In genomic region chr11:73136722-73137121, GRCh38 we compare ENCODE assay signal across 6 cellular contexts. TPM values are rescaled to one million over a fixed set of nuclear protein-coding genes. Genes with fewer than 3 reads are reported as not detected.
DNase-seq lines count a peak whose midpoint lies in the region; ATAC-seq, FAIRE-seq and TF ChIP-seq lines count a peak whose summit lies in the region.
"Not testable (repeated sequence)": the region's sequence is repeated elsewhere in the genome, so short reads cannot be mapped to it uniquely, and the experiment has no call there.

No MANE protein-coding gene starts in this region.

- H3K36me3 ChIP-seq in OCI-LY3 (replicated peaks; ENCODE audit: low read depth, low read length), result peaks cover 80% of the 10 kb centered on the region
- peaks cover 6 to 39% of the 10 kb centered on the region in 2 experiments for H3K36me3 ChIP-seq in HepG2 (replicated peaks in 1 of 2; ENCODE audit: control insufficient read depth in 1 of 2, insufficient read depth in 2 of 2, low read length in 2 of 2)

- peak overlapping the region; percentile 84 for H3K4me3 ChIP-seq in OCI-LY3 (ENCODE audit: low read length)
- H3K4me3 ChIP-seq in HepG2 (replicated peaks in 1 of 3; ENCODE audit: insufficient read depth in 1 of 3, low read depth in 2 of 3, low read length in 3 of 3), result not testable (repeated sequence)

- H3K27ac ChIP-seq in OCI-LY3 (ENCODE audit: low read length) (peak overlapping the region; percentile 98), HepG2 (ENCODE audit: extremely low read length, insufficient read depth, low read length) (peak overlapping the region; percentile 2)

- not testable (repeated sequence) for H3K36me3 Mint-ChIP-seq in IgD-negative memory B cell
- H3K36me3 Mint-ChIP-seq in activated B cell treated with CpG ODN at 0.5 μM for 24 hours (ENCODE audit: low read depth) (peaks cover 95% of the 10 kb centered on the region), naive B cell (peaks cover 15 to 30% of the 10 kb centered on the region in 2 donors)
- peaks cover 61% of the 10 kb centered on the region for H3K36me3 Mint-ChIP-seq in stimulated activated memory B cell treated with anti-CD40 and anti-IgM and Interleukin-4, amounts not matched to agents 10 μg/mL and 1 μg/mL and 100 μg/mL, for 72 hours

- H3K4me2 ChIP-seq in OCI-LY3 (ENCODE audit: low read length) (peak overlapping the region; percentile 74), HepG2 (ENCODE audit: low read depth, low read length) (peak overlapping the region; percentile 8; the same call in 1 of the 2 replicates)

- H3K27me3 ChIP-seq in OCI-LY3 (ENCODE audit: low read depth, low read length); HepG2 (ENCODE audit: control insufficient read depth in 1 of 2, insufficient read depth in 2 of 2, low read length in 2 of 2): not testable (repeated sequence)

- FAIRE-seq in HepG2 (lab: Jason Lieb, UNC), result not testable (repeated sequence)

- CTCF ChIA-PET in activated B cell treated with CpG ODN at 0.5 μM for 24 hours (lab: Charles Lee) (interaction anchor here (0.6 to 10.8 kb wide), 5 partner anchors 12 to 305 kb away, joined by 3 to 156 read pairs (median 5); no protein-coding TSS in a partner anchor), HepG2 (lab: Yijun Ruan, JAX; ENCODE audit: low intra/inter-chr PET ratio, low total read pairs) (interaction anchor here (1.0 kb wide), 1 partner anchor 41 kb away, joined by 4 read pairs; no protein-coding TSS in a partner anchor)

- POLR2A ChIA-PET in activated B cell treated with CpG ODN at 0.5 μM for 24 hours (lab: Charles Lee), result interaction anchor here (15.2 kb wide), 1 partner anchor 21 kb away, joined by 551 read pairs; no protein-coding TSS in a partner anchor
- POLR2A ChIA-PET in HepG2 (lab: Yijun Ruan, JAX), result interaction anchor here (2.1 kb wide), 1 partner anchor 22 kb away, joined by 7 read pairs; no protein-coding TSS in a partner anchor

- not testable (repeated sequence) for BruUV-seq in HepG2 (replicated peaks; lab: Mats Ljungman, UMichigan)

- not testable (repeated sequence) for TF ChIP-seq RAD21 in HepG2 (CRISPR knock-in tag; IDR thresholded peaks at IDR 0.05)

- 0 out of 2 replicates have a peak overlapping the region, but pooled peaks have one; percentile 39 for H3K9ac ChIP-seq in OCI-LY3 (ENCODE audit: low read length)
- not testable (repeated sequence) for H3K9ac ChIP-seq in HepG2 (ENCODE audit: insufficient read depth, low read depth, low read length)

- H3K4me3 Mint-ChIP-seq in IgD-negative memory B cell (peak overlapping the region; percentile 6 to 92 (median 59)), activated B cell treated with CpG ODN at 0.5 μM for 24 hours (peak overlapping the region; percentile 24), naive B cell (peak overlapping the region; percentile 36 to 100 (median 90))
- peak overlapping the region; percentile 9 for H3K4me3 Mint-ChIP-seq in stimulated activated memory B cell treated with anti-CD40 and anti-IgM and Interleukin-4, amounts not matched to agents 10 μg/mL and 1 μg/mL and 100 μg/mL, for 72 hours

- not testable (repeated sequence) for H2AFZ ChIP-seq in OCI-LY3 (ENCODE audit: low read depth, low read length); HepG2 (ENCODE audit: low read length)

- not testable (repeated sequence) for ATAC-seq in activated B cell treated with CpG ODN at 0.5 μM for 24 hours (ENCODE audit: low read depth); HepG2; naive B cell (ENCODE audit: low read depth in 2 of 2); stimulated activated memory B cell treated with anti-CD40 and anti-IgM and Interleukin-4, amounts not matched to agents 10 μg/mL and 1 μg/mL and 100 μg/mL, for 72 hours

- WGBS in HepG2 (ENCODE audit: low lambda C conversion rate), result 90% methylated on average over 8 of the region's 8 CpGs

- not testable (repeated sequence) for H3K27me3 Mint-ChIP-seq in IgD-negative memory B cell; activated B cell treated with CpG ODN at 0.5 μM for 24 hours; naive B cell; stimulated activated memory B cell treated with anti-CD40 and anti-IgM and Interleukin-4, amounts not matched to agents 10 μg/mL and 1 μg/mL and 100 μg/mL, for 72 hours

- H3K79me2 ChIP-seq in OCI-LY3 (ENCODE audit: low read length) (peaks cover 100% of the 10 kb centered on the region), HepG2 (ENCODE audit: insufficient read depth, low read length) (peaks cover 99% of the 10 kb centered on the region)

- H3K9me3 ChIP-seq in OCI-LY3 (ENCODE audit: insufficient read depth, low read length); HepG2 (ENCODE audit: low read length): not testable (repeated sequence)

- peaks cover 77% of the 10 kb centered on the region for H4K20me1 ChIP-seq in OCI-LY3 (ENCODE audit: insufficient read depth, low read length)
- not testable (repeated sequence) for H4K20me1 ChIP-seq in HepG2 (ENCODE audit: insufficient read depth, low read length)

- peaks cover 42% of the 10 kb centered on the region for H3K4me1 ChIP-seq in OCI-LY3 (ENCODE audit: low read length)
- peaks cover 51% of the 10 kb centered on the region for H3K4me1 ChIP-seq in HepG2 (ENCODE audit: insufficient read depth, low read length)

- not testable (repeated sequence) for TF ChIP-seq EP300 in HepG2 (IDR thresholded peaks at IDR 0.05; ENCODE audit: low read depth in 2 of 2, low read length in 2 of 2); HepG2 (CRISPR knock-in tag; IDR thresholded peaks at IDR 0.05; ENCODE audit: borderline replicate concordance)

- TF ChIP-seq POLR2A in HepG2 (IDR thresholded peaks at IDR 0.05; ENCODE audit: insufficient read depth in 1 of 2, low read depth in 2 of 2, low read length in 2 of 2), result not testable (repeated sequence)

- intact Hi-C loops in activated B cell treated with CpG ODN at 0.5 μM for 24 hours (cut with micrococcal nuclease), result loop anchor here (1.0 kb wide), 1 partner anchor 42 kb away; no protein-coding TSS in a partner anchor
- intact Hi-C loops in HepG2 (cut with micrococcal nuclease; ENCODE audit: unreplicated experiment), result not testable (repeated sequence)

- H3K27ac Mint-ChIP-seq in IgD-negative memory B cell, result peak overlapping the region; percentile 56 to 86 (median 59)
- H3K27ac Mint-ChIP-seq in activated B cell treated with CpG ODN at 0.5 μM for 24 hours, result peak overlapping the region; percentile 68
- peak overlapping the region in 4 of 6 donors; percentile 85 to 94 (median 90) for H3K27ac Mint-ChIP-seq in naive B cell
- peak overlapping the region; percentile 65 for H3K27ac Mint-ChIP-seq in stimulated activated memory B cell treated with anti-CD40 and anti-IgM and Interleukin-4, amounts not matched to agents 10 μg/mL and 1 μg/mL and 100 μg/mL, for 72 hours

- not testable (repeated sequence) for H3K9me3 Mint-ChIP-seq in IgD-negative memory B cell; activated B cell treated with CpG ODN at 0.5 μM for 24 hours; naive B cell; stimulated activated memory B cell treated with anti-CD40 and anti-IgM and Interleukin-4, amounts not matched to agents 10 μg/mL and 1 μg/mL and 100 μg/mL, for 72 hours

- not testable (repeated sequence) for TF ChIP-seq CTCF in OCI-LY3 (IDR thresholded peaks at IDR 0.05; ENCODE audit: low read depth, low read length); activated B cell treated with CpG ODN at 0.5 μM for 24 hours (IDR thresholded peaks at IDR 0.05); HepG2 (CRISPR knock-in tag; IDR thresholded peaks at IDR 0.05)

- H3K4me1 Mint-ChIP-seq in IgD-negative memory B cell, result peaks cover 47 to 57% (median 55%) of the 10 kb centered on the region in 3 donors
- peaks cover 82% of the 10 kb centered on the region for H3K4me1 Mint-ChIP-seq in activated B cell treated with CpG ODN at 0.5 μM for 24 hours
- peaks cover 35 to 78% (median 72%) of the 10 kb centered on the region in 3 donors for H3K4me1 Mint-ChIP-seq in naive B cell
- H3K4me1 Mint-ChIP-seq in stimulated activated memory B cell treated with anti-CD40 and anti-IgM and Interleukin-4, amounts not matched to agents 10 μg/mL and 1 μg/mL and 100 μg/mL, for 72 hours, result peaks cover 66% of the 10 kb centered on the region

- in situ Hi-C loops in HepG2 (cut with HindIII; ENCODE audit: extremely low pct_ligation_motif_present, low pct_unique_long_range_greater_than_20kb), result not testable (repeated sequence)

- DNase-seq in activated B cell treated with CpG ODN at 0.5 μM for 24 hours; HepG2 (ENCODE audit: low spot score); naive B cell: not testable (repeated sequence)

RNA-seq across cellular contexts. Expression of gene FCHSD2, which starts 5.4 kb away (rescaled TPM):
- polyA plus RNA-seq in IgD-negative memory B cell, result 72.1 TPM
- 176 and 207 TPM in 2 replicates for total RNA-seq in activated B cell treated with CpG ODN at 0.5 μM for 24 hours
- total RNA-seq in HepG2 (2016; rRNA removed; fragmentation: Illumina TruSeq; extraction: Trizol), result 20.5 and 23.6 TPM in 2 replicates
- total RNA-seq in HepG2 (2016; cell fraction: cytosol; rRNA removed; fragmentation: Illumina TruSeq; extraction: Trizol; ENCODE audit: low read depth), result 36.4 and 45.6 TPM in 2 replicates
- 17.9 and 25.0 TPM in 2 replicates for total RNA-seq in HepG2 (2016; cell fraction: insoluble cytoplasmic fraction; rRNA removed; fragmentation: Illumina TruSeq; extraction: Trizol)
- total RNA-seq in HepG2 (2016; cell fraction: membrane; rRNA removed; fragmentation: Illumina TruSeq; extraction: Trizol), result 23.5 and 26.3 TPM in 2 replicates
- 28.1 and 35.4 TPM in 2 replicates for total RNA-seq in HepG2 (2016; cell fraction: nucleus; rRNA removed; fragmentation: Illumina TruSeq; extraction: Trizol)
- polyA plus RNA-seq in HepG2 (2011; rRNA removed), result 24.6 and 24.8 TPM in 2 replicates
- polyA plus RNA-seq in HepG2 (2011; cell fraction: cytosol; rRNA removed), result 14.0 and 18.1 TPM in 2 replicates
- 32.8 and 33.0 TPM in 2 replicates for polyA plus RNA-seq in HepG2 (2011; cell fraction: nucleus; rRNA removed)
- polyA plus RNA-seq in HepG2 (2012), result 20.0 and 26.1 TPM in 2 replicates
- polyA plus RNA-seq in HepG2 (2016; cell fraction: cytosol; fragmentation: Illumina TruSeq; extraction: Trizol; ENCODE audit: low read depth), result 8.8 and 9.5 TPM in 2 replicates
- 27.6 and 28.5 TPM in 2 replicates for polyA plus RNA-seq in HepG2 (2016; cell fraction: insoluble cytoplasmic fraction; fragmentation: Illumina TruSeq; extraction: Trizol; ENCODE audit: low read depth)
- 18.7 and 19.6 TPM in 2 replicates for polyA plus RNA-seq in HepG2 (2016; cell fraction: membrane; fragmentation: Illumina TruSeq; extraction: Trizol; ENCODE audit: low read depth)
- 50.7 and 53.8 TPM in 2 replicates for polyA plus RNA-seq in HepG2 (2016; cell fraction: nucleus; fragmentation: Illumina TruSeq; extraction: Trizol; ENCODE audit: insufficient read depth, low read depth)
- 9.0 and 22.4 TPM in 2 replicates for polyA minus RNA-seq in HepG2 (2011; rRNA and poly(A)+ RNA removed; ENCODE audit: low replicate concordance)
- polyA minus RNA-seq in HepG2 (2011; cell fraction: cytosol; rRNA and poly(A)+ RNA removed), result 21.3 and 25.2 TPM in 2 replicates
- 51.1 and 62.9 TPM in 2 replicates for polyA minus RNA-seq in HepG2 (2011; cell fraction: nucleus; rRNA and poly(A)+ RNA removed)
- polyA plus RNA-seq in naive B cell (ENCODE audit: low read depth in 6 of 6), result 100 to 1,000 TPM in 3 of 6 donors, 10 to 100 TPM in 3; 43.0 to 134 (median 104) TPM

Comparison
In these comparisons a context has a peak if more than half of its experiments do, and no peak if none do; other contexts are left out.
1. H3K4me3 Mint-ChIP-seq: peak in every context shown above with its lines; median percentile 90 in naive B cell; 59 in IgD-negative memory B cell; 24 in activated B cell treated with CpG ODN at 0.5 μM for 24 hours; 9 in stimulated activated memory B cell treated with anti-CD40 and anti-IgM and Interleukin-4, amounts not matched to agents 10 μg/mL and 1 μg/mL and 100 μg/mL, for 72 hours.